ENCODE assay signal across 29 cellular contexts in the genomic region with DNA sequence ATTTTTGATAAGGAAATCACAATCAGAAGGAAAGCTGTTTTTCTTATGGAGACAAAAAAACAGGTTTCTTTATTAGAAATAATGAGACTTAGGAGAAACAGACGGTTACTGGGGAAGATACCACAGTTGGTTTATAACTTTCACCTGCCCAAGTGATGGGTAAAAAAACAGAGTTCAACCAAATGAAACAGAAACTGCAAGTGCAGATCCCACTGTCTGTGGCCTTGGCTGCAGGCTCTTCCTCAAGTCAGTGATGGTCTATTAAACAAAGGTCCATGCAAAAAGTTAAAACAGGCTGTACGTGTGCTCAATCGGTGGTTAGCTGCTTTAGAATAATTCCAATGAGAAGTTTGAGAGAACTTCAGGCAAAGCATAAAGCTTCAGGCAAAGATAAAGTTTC.
"Had no signal": no experiment of that assay in that cellular context is flagged by ENCODE, and none has a peak within 500 bp of the region (broad histone marks: within the 10 kb centered on the region; RNA-seq: fewer than 3 reads in every experiment).

No MANE protein-coding gene starts in this region.

- H3K36me3 ChIP-seq: MG63, SJCRH30, WERI-Rb-1 had no signal

- H3K27ac ChIP-seq: SJCRH30, SK-N-MC, WERI-Rb-1 had no signal

- H3K9me3 ChIP-seq: SJCRH30 had no signal

- H3K27me3 ChIP-seq: MG63, SJCRH30 had no signal

- H3K4me3 ChIP-seq: MG63, SJCRH30, SK-N-MC had no signal

- H3K27ac Mint-ChIP-seq: activated CD4-positive, alpha-beta memory T cell treated with anti-CD3 and anti-CD28 coated beads, Interleukin-2, amount 10 ng/mL, durations not matched to agents 7 days and 5 days; activated CD8-positive, alpha-beta memory T cell treated with anti-CD3 and anti-CD28 coated beads, Interleukin-2, amount 10 ng/mL, durations not matched to agents 7 days and 5 days; activated naive CD4-positive, alpha-beta T cell treated with anti-CD3 and anti-CD28 coated beads, Interleukin-2, amount 10 ng/mL, durations not matched to agents 7 days and 5 days; activated naive CD8-positive, alpha-beta T cell; activated naive CD8-positive, alpha-beta T cell treated with anti-CD3 and anti-CD28 coated beads, Interleukin-2, amount 50 U/mL, for 24 hours; brain had no signal

- H3K36me3 Mint-ChIP-seq: activated CD8-positive, alpha-beta memory T cell treated with anti-CD3 and anti-CD28 coated beads, Interleukin-2, amount 10 ng/mL, durations not matched to agents 7 days and 5 days; activated naive CD4-positive, alpha-beta T cell treated with anti-CD3 and anti-CD28 coated beads, Interleukin-2, amount 10 ng/mL, durations not matched to agents 7 days and 5 days; activated naive CD8-positive, alpha-beta T cell; brain had no signal

- H3K27me3 Mint-ChIP-seq: activated CD4-positive, alpha-beta memory T cell treated with anti-CD3 and anti-CD28 coated beads, Interleukin-2, amount 10 ng/mL, durations not matched to agents 7 days and 5 days; activated CD8-positive, alpha-beta memory T cell treated with anti-CD3 and anti-CD28 coated beads, Interleukin-2, amount 10 ng/mL, durations not matched to agents 7 days and 5 days; activated naive CD4-positive, alpha-beta T cell treated with anti-CD3 and anti-CD28 coated beads, Interleukin-2, amount 10 ng/mL, durations not matched to agents 7 days and 5 days; activated naive CD8-positive, alpha-beta T cell treated with anti-CD3 and anti-CD28 coated beads, Interleukin-2, amount 50 U/mL, for 24 hours; brain had no signal

- H3K4me3 Mint-ChIP-seq: activated CD4-positive, alpha-beta memory T cell treated with anti-CD3 and anti-CD28 coated beads, Interleukin-2, amount 10 ng/mL, durations not matched to agents 7 days and 5 days; activated CD8-positive, alpha-beta memory T cell treated with anti-CD3 and anti-CD28 coated beads, Interleukin-2, amount 10 ng/mL, durations not matched to agents 7 days and 5 days; activated naive CD4-positive, alpha-beta T cell treated with anti-CD3 and anti-CD28 coated beads, Interleukin-2, amount 10 ng/mL, durations not matched to agents 7 days and 5 days; activated naive CD8-positive, alpha-beta T cell; activated naive CD8-positive, alpha-beta T cell treated with anti-CD3 and anti-CD28 coated beads, Interleukin-2, amount 50 U/mL, for 24 hours; brain had no signal

- DNase-seq: activated CD4-positive, alpha-beta memory T cell treated with anti-CD3 and anti-CD28 coated beads, Interleukin-2, amount 10 ng/mL, durations not matched to agents 7 days and 5 days; activated CD4-positive, alpha-beta T cell treated with anti-CD3 and anti-CD28 coated beads for 1 hour; activated CD4-positive, alpha-beta T cell treated with anti-CD3 and anti-CD28 coated beads for 48 hours; activated CD4-positive, CD25-positive, alpha-beta regulatory T cell; activated CD8-positive, alpha-beta memory T cell treated with anti-CD3 and anti-CD28 coated beads for 24 hours; activated CD8-positive, alpha-beta memory T cell treated with anti-CD3 and anti-CD28 coated beads, Interleukin-2, amount 10 ng/mL, durations not matched to agents 7 days and 5 days; activated CD8-positive, alpha-beta memory T cell treated with anti-CD3 and anti-CD28 coated beads, Interleukin-2, amount 50 U/mL, for 48 hours; activated effector memory CD4-positive, alpha-beta T cell treated with Interleukin-2 at 50 U/mL for 16 hours; activated naive CD4-positive, alpha-beta T cell treated with anti-CD3 and anti-CD28 coated beads, Interleukin-2, amount 10 ng/mL, durations not matched to agents 7 days and 5 days; activated naive CD8-positive, alpha-beta T cell treated with anti-CD3 and anti-CD28 coated beads, Interleukin-2, amount 50 U/mL, for 24 hours; activated T-cell treated with anti-CD3 and anti-CD28 coated beads, Interleukin-2, amount 50 U/mL, for 48 hours; anterior cingulate cortex; central memory CD4-positive, alpha-beta T cell; MG63; MV-4-11; NCI-H1092; NCI-H1436 treated with DMSO at 0.1 percent for 48 hours; NCI-H1694 treated with DMSO at 0.1 percent for 48 hours; NCI-H2029; NCI-H345; NCI-H524 treated with DMSO at 0.1 percent for 48 hours; SHP77; SJCRH30; T1000; WERI-Rb-1 had no signal

- H3K4me1 Mint-ChIP-seq: activated CD4-positive, alpha-beta memory T cell treated with anti-CD3 and anti-CD28 coated beads, Interleukin-2, amount 10 ng/mL, durations not matched to agents 7 days and 5 days; activated CD8-positive, alpha-beta memory T cell treated with anti-CD3 and anti-CD28 coated beads, Interleukin-2, amount 10 ng/mL, durations not matched to agents 7 days and 5 days; activated naive CD4-positive, alpha-beta T cell treated with anti-CD3 and anti-CD28 coated beads, Interleukin-2, amount 10 ng/mL, durations not matched to agents 7 days and 5 days; activated naive CD8-positive, alpha-beta T cell treated with anti-CD3 and anti-CD28 coated beads, Interleukin-2, amount 50 U/mL, for 24 hours; brain had no signal

- ATAC-seq: activated CD8-positive, alpha-beta memory T cell treated with anti-CD3 and anti-CD28 coated beads, Interleukin-2, amount 10 ng/mL, durations not matched to agents 7 days and 5 days; activated naive CD8-positive, alpha-beta T cell treated with anti-CD3 and anti-CD28 coated beads, Interleukin-2, amount 50 U/mL, for 24 hours; Panc1 had no signal

- H3K9me3 Mint-ChIP-seq: activated naive CD8-positive, alpha-beta T cell treated with anti-CD3 and anti-CD28 coated beads, Interleukin-2, amount 50 U/mL, for 24 hours had no signal
